ENCODE assay signal across 34 cellular contexts in genomic region chr15:33467816-33468163, GRCh38.
"Had no signal": no experiment of that assay in that cellular context is flagged by ENCODE, and none has a peak within 500 bp of the region (broad histone marks: within the 10 kb centered on the region; RNA-seq: fewer than 3 reads in every experiment).

No MANE protein-coding gene starts in this region.

- H3K27me3 ChIP-seq: ascending aorta, cardiac muscle cell, Peyer's patch had no signal

- H3K4me1 ChIP-seq: ascending aorta, Peyer's patch had no signal

- H3K9me3 ChIP-seq: ascending aorta, Peyer's patch had no signal

- H3K27me3 Mint-ChIP-seq: activated CD4-positive, alpha-beta memory T cell treated with anti-CD3 and anti-CD28 coated beads, Interleukin-2, amount 10 ng/mL, durations not matched to agents 7 days and 5 days; activated CD8-positive, alpha-beta memory T cell treated with anti-CD3 and anti-CD28 coated beads, Interleukin-2, amount 10 ng/mL, durations not matched to agents 7 days and 5 days; activated naive CD8-positive, alpha-beta T cell treated with anti-CD3 and anti-CD28 coated beads, Interleukin-2, amount 10 ng/mL, durations not matched to agents 7 days and 5 days; central memory CD8-positive, alpha-beta T cell had no signal

- H3K4me3 Mint-ChIP-seq: activated B cell treated with CpG ODN at 0.5 μM for 24 hours; activated CD4-positive, alpha-beta memory T cell treated with anti-CD3 and anti-CD28 coated beads, Interleukin-2, amount 10 ng/mL, durations not matched to agents 7 days and 5 days; activated CD8-positive, alpha-beta memory T cell treated with anti-CD3 and anti-CD28 coated beads, Interleukin-2, amount 10 ng/mL, durations not matched to agents 7 days and 5 days; activated naive CD4-positive, alpha-beta T cell treated with anti-CD3 and anti-CD28 coated beads, Interleukin-2, amount 50 U/mL, for 24 hours; activated naive CD8-positive, alpha-beta T cell treated with anti-CD3 and anti-CD28 coated beads, Interleukin-2, amount 10 ng/mL, durations not matched to agents 7 days and 5 days; central memory CD8-positive, alpha-beta T cell had no signal

- H3K4me1 Mint-ChIP-seq: activated B cell treated with CpG ODN at 0.5 μM for 24 hours; activated CD4-positive, alpha-beta memory T cell treated with anti-CD3 and anti-CD28 coated beads, Interleukin-2, amount 10 ng/mL, durations not matched to agents 7 days and 5 days; activated CD8-positive, alpha-beta memory T cell treated with anti-CD3 and anti-CD28 coated beads, Interleukin-2, amount 10 ng/mL, durations not matched to agents 7 days and 5 days; activated naive CD4-positive, alpha-beta T cell treated with anti-CD3 and anti-CD28 coated beads, Interleukin-2, amount 50 U/mL, for 24 hours; activated naive CD8-positive, alpha-beta T cell treated with anti-CD3 and anti-CD28 coated beads, Interleukin-2, amount 10 ng/mL, durations not matched to agents 7 days and 5 days; central memory CD8-positive, alpha-beta T cell had no signal

- H3K36me3 ChIP-seq: ascending aorta, cardiac muscle cell, Peyer's patch had no signal

- H3K9me3 Mint-ChIP-seq: activated B cell treated with CpG ODN at 0.5 μM for 24 hours; activated CD4-positive, alpha-beta memory T cell treated with anti-CD3 and anti-CD28 coated beads, Interleukin-2, amount 10 ng/mL, durations not matched to agents 7 days and 5 days; activated naive CD4-positive, alpha-beta T cell treated with anti-CD3 and anti-CD28 coated beads, Interleukin-2, amount 50 U/mL, for 24 hours; activated naive CD8-positive, alpha-beta T cell treated with anti-CD3 and anti-CD28 coated beads, Interleukin-2, amount 10 ng/mL, durations not matched to agents 7 days and 5 days; activated T-helper 2 cell treated with anti-CD3 and anti-CD28 coated beads, Interferon-gamma antibody, Interleukin-2, Interleukin-4, amounts not matched to agents 10 μg/mL and 5 μg/mL and 100 μg/mL, durations not matched to agents 14 hours and 24 hours and 36 hours; central memory CD8-positive, alpha-beta T cell had no signal

- H3K36me3 Mint-ChIP-seq: activated CD8-positive, alpha-beta memory T cell treated with anti-CD3 and anti-CD28 coated beads, Interleukin-2, amount 10 ng/mL, durations not matched to agents 7 days and 5 days; activated naive CD4-positive, alpha-beta T cell treated with anti-CD3 and anti-CD28 coated beads, Interleukin-2, amount 50 U/mL, for 24 hours; activated naive CD8-positive, alpha-beta T cell treated with anti-CD3 and anti-CD28 coated beads, Interleukin-2, amount 10 ng/mL, durations not matched to agents 7 days and 5 days had no signal

- H3K4me3 ChIP-seq: ascending aorta, cardiac muscle cell, Peyer's patch had no signal

- H3K27ac Mint-ChIP-seq: activated B cell treated with CpG ODN at 0.5 μM for 24 hours; activated CD4-positive, alpha-beta memory T cell treated with anti-CD3 and anti-CD28 coated beads, Interleukin-2, amount 10 ng/mL, durations not matched to agents 7 days and 5 days; activated CD8-positive, alpha-beta memory T cell treated with anti-CD3 and anti-CD28 coated beads, Interleukin-2, amount 10 ng/mL, durations not matched to agents 7 days and 5 days; activated naive CD4-positive, alpha-beta T cell treated with anti-CD3 and anti-CD28 coated beads, Interleukin-2, amount 50 U/mL, for 24 hours; activated naive CD8-positive, alpha-beta T cell treated with anti-CD3 and anti-CD28 coated beads, Interleukin-2, amount 10 ng/mL, durations not matched to agents 7 days and 5 days; activated T-helper 2 cell treated with anti-CD3 and anti-CD28 coated beads, Interferon-gamma antibody, Interleukin-2, Interleukin-4, amounts not matched to agents 10 μg/mL and 5 μg/mL and 100 μg/mL, durations not matched to agents 14 hours and 24 hours and 36 hours had no signal

- DNase-seq: activated B cell treated with CpG ODN at 0.5 μM for 24 hours; activated CD4-positive, alpha-beta memory T cell treated with anti-CD3 and anti-CD28 coated beads, Interleukin-2, amount 10 ng/mL, durations not matched to agents 7 days and 5 days; activated CD4-positive, alpha-beta T cell treated with anti-CD3 and anti-CD28 coated beads for 1 hour; activated CD4-positive, alpha-beta T cell treated with anti-CD3 and anti-CD28 coated beads for 48 hours; activated CD8-positive, alpha-beta memory T cell treated with anti-CD3 and anti-CD28 coated beads for 24 hours; activated CD8-positive, alpha-beta memory T cell treated with anti-CD3 and anti-CD28 coated beads, Interleukin-2, amount 10 ng/mL, durations not matched to agents 7 days and 5 days; activated gamma-delta T cell; activated naive CD4-positive, alpha-beta T cell treated with Interleukin-2 at 50 U/mL for 16 hours; activated naive CD8-positive, alpha-beta T cell treated with anti-CD3 and anti-CD28 coated beads, Interleukin-2, amount 10 ng/mL, durations not matched to agents 7 days and 5 days; activated T-cell treated with anti-CD3 and anti-CD28 coated beads, Interleukin-2, amount 50 U/mL, for 1 hour; amygdala; NCI-H1048; NCI-H1105 treated with DMSO at 0.1 percent for 48 hours; NCI-H1436; NCI-H1694; NCI-H1930; NCI-H2081 treated with DMSO at 0.1 percent for 48 hours; NCI-H226; NCI-H446 treated with DMSO at 0.1 percent for 48 hours; NCI-H69; NCI-H82; PC-3; Peyer's patch; RPMI8226; SHP77 treated with DMSO at 0.1 percent for 48 hours; T-helper 1 cell; T-helper 2 cell; T-helper 9 cell had no signal

- H3K27ac ChIP-seq: ascending aorta, cardiac muscle cell, Peyer's patch, VCaP had no signal
